10 cellular contexts compared by ENCODE assay signal in the genomic region with DNA sequence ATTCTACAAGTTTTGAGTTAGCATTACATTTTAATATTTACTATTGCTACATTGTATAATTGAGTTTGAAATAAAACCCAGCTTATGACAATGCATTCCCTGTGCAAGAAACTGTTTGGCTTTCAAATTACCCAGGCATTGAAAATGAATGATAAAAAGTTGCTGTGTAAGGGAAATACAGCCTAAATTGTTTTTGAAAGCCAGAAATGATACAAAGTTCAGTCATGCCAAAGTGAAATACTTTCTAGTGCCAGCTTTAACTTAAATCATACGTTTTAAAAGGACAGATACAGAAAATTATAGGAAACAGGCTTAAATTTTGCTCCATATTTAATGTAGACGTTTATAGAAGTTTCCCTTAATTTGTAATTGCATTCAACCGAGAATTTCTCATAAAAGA. TPM values are rescaled to one million over a fixed set of nuclear protein-coding genes. Genes with fewer than 3 reads are reported as not detected.
DNase-seq lines count a peak whose midpoint lies in the region; ATAC-seq and TF ChIP-seq lines count a peak whose summit lies in the region.
"Had no signal": no experiment of that assay in that cellular context is flagged by ENCODE, and none has a peak within 500 bp of the region (broad histone marks: within the 10 kb centered on the region; RNA-seq: fewer than 3 reads in every experiment).

No MANE protein-coding gene starts in this region.

- peaks cover 19% of the 10 kb centered on the region for H3F3A ChIP-seq in smooth muscle cell (ENCODE audit: low read depth)

- ATAC-seq in activated CD4-positive, alpha-beta T cell treated with anti-CD3 and anti-CD28 coated beads for 36 hours = no peak
- ATAC-seq in T-cell (replicated peaks in 1 of 4) = no peak
- ATAC-seq: esophagus mucosa had no signal

- H3K9ac ChIP-seq in smooth muscle cell (ENCODE audit: low read depth) = no peak overlapping the region

- H3K4me3 Mint-ChIP-seq in activated CD4-positive, alpha-beta T cell treated with anti-CD3 and anti-CD28 coated beads for 36 hours = peak overlapping the region; percentile 93
- peak overlapping the region; percentile 97 to 99 (median 97) for H3K4me3 Mint-ChIP-seq in T-cell

- POLR2A ChIA-PET in activated CD4-positive, alpha-beta T cell treated with anti-CD3 and anti-CD28 coated beads for 36 hours (lab: Charles Lee) = interaction anchor here (0.6 to 2.3 kb wide), 4 partner anchors 9 to 144 kb away, joined by 4 to 10 read pairs (median 6); a partner anchor contains a TSS
- POLR2A ChIA-PET in T-cell (lab: Charles Lee) = interaction anchor here in 1 of 2 donors (0.8 to 2.6 kb wide), 2 partner anchors 11 to 349 kb away, joined by 3 to 14 read pairs; a partner anchor contains a TSS

- no peaks in the 10 kb centered on the region for H3K27me3 Mint-ChIP-seq in activated CD4-positive, alpha-beta T cell treated with anti-CD3 and anti-CD28 coated beads for 36 hours
- no peaks in the 10 kb centered on the region for H3K27me3 Mint-ChIP-seq in T-cell
- H3K27me3 Mint-ChIP-seq: type B pancreatic cell had no signal

- H3K4me2 ChIP-seq in smooth muscle cell = peak overlapping the region; percentile 98

- WGBS in smooth muscle cell (ENCODE audit: low lambda C conversion rate) = 61% methylated on average over 3 of the region's 3 CpGs

- peaks cover 49% of the 10 kb centered on the region for H3K4me1 Mint-ChIP-seq in activated CD4-positive, alpha-beta T cell treated with anti-CD3 and anti-CD28 coated beads for 36 hours
- H3K4me1 Mint-ChIP-seq in T-cell = peaks cover 53 to 61% (median 55%) of the 10 kb centered on the region in 3 donors

- CTCF ChIA-PET in activated CD4-positive, alpha-beta T cell treated with anti-CD3 and anti-CD28 coated beads for 36 hours (lab: Charles Lee) = interaction anchor here (1.2 to 6.2 kb wide), 4 partner anchors 11 to 229 kb away, joined by 3 to 78 read pairs (median 6); a partner anchor contains a TSS
- CTCF ChIA-PET in T-cell (lab: Charles Lee) = interaction anchor here in 1 of 2 donors (0.5 to 2.9 kb wide), 6 partner anchors 9 to 240 kb away, joined by 3 to 26 read pairs (median 4); a partner anchor contains a TSS

- peak overlapping the region; percentile 75 for H3K27ac Mint-ChIP-seq in activated CD4-positive, alpha-beta T cell treated with anti-CD3 and anti-CD28 coated beads for 36 hours
- H3K27ac Mint-ChIP-seq in T-cell = peak overlapping the region; percentile 85 to 90

- no peak for DNase-seq in activated CD4-positive, alpha-beta T cell treated with anti-CD3 and anti-CD28 coated beads for 36 hours
- no peak for DNase-seq in activated CD4-positive, alpha-beta T cell treated with anti-CD3 and anti-CD28 coated beads for 4 hours
- DNase-seq in T-cell (no peak), fibroblast of gingiva (ENCODE audit: low read depth) (peak; percentile 17), smooth muscle cell (lab: John Stamatoyannopoulos, UW; ENCODE audit: unreplicated experiment) (no peak), hepatic stellate cell (ENCODE audit: low spot score) (no peak), GOT3 (lab: John Stamatoyannopoulos, UW) (no peak), NCI-H2227 treated with DMSO at 0.1 percent for 48 hours (lab: John Stamatoyannopoulos, UW) (no peak)

- no peaks in the 10 kb centered on the region for H3K27me3 ChIP-seq in smooth muscle cell (ENCODE audit: low read depth)

- peaks cover 50% of the 10 kb centered on the region for H4K20me1 ChIP-seq in smooth muscle cell (ENCODE audit: low read depth)

- H3K4me1 ChIP-seq in smooth muscle cell (ENCODE audit: low read depth) = peaks cover 34% of the 10 kb centered on the region

- TF ChIP-seq CTCF in smooth muscle cell (IDR thresholded peaks at IDR 0.05; ENCODE audit: borderline replicate concordance, insufficient read depth, poor library complexity, severe bottlenecking) = no peak

- H3K4me3 ChIP-seq in smooth muscle cell = peak overlapping the region; percentile 91

- intact Hi-C loops in activated CD4-positive, alpha-beta T cell treated with anti-CD3 and anti-CD28 coated beads for 36 hours (cut with DNase I, micrococcal nuclease) = loop anchor here (5.0 kb wide), 3 partner anchors 161 to 899 kb away; a partner anchor contains a TSS

- H3K27ac ChIP-seq in smooth muscle cell (ENCODE audit: low read depth) = no peak overlapping the region

- peaks cover 56% of the 10 kb centered on the region for H3K36me3 Mint-ChIP-seq in activated CD4-positive, alpha-beta T cell treated with anti-CD3 and anti-CD28 coated beads for 36 hours (ENCODE audit: low read depth)
- peaks cover 23% of the 10 kb centered on the region for H3K36me3 Mint-ChIP-seq in T-cell

- H3K9me3 Mint-ChIP-seq in activated CD4-positive, alpha-beta T cell treated with anti-CD3 and anti-CD28 coated beads for 36 hours (ENCODE audit: low read depth) = no peaks in the 10 kb centered on the region
- no peaks in the 10 kb centered on the region for H3K9me3 Mint-ChIP-seq in T-cell
- H3K9me3 Mint-ChIP-seq: type B pancreatic cell had no signal

- H3K36me3 ChIP-seq in smooth muscle cell (ENCODE audit: low read depth) = peaks cover 5% of the 10 kb centered on the region

- H3K9me3 ChIP-seq in smooth muscle cell (replicated peaks; ENCODE audit: low read depth) = no peaks in the 10 kb centered on the region

- H3K79me2 ChIP-seq in smooth muscle cell (ENCODE audit: low read depth) = peaks cover 62% of the 10 kb centered on the region

- no peak overlapping the region for H2AFZ ChIP-seq in smooth muscle cell (ENCODE audit: low read depth)

RNA-seq across cellular contexts. Expression of a gene that starts 2.8 kb away (rescaled TPM):
- total RNA-seq in activated CD4-positive, alpha-beta T cell treated with anti-CD3 and anti-CD28 coated beads for 36 hours = 10 to 100 TPM; 23.8 to 32.2 TPM
- 10 to 100 TPM; 21.7 to 54.1 (median 41.6) TPM for total RNA-seq in T-cell
- 48.9 and 50.9 TPM in 2 replicates for total RNA-seq in smooth muscle cell
- polyA plus RNA-seq in smooth muscle cell = 35.6 and 41.0 TPM in 2 replicates

RNA-seq across cellular contexts. Expression of a gene that starts 3.0 kb away (rescaled TPM):
- 100 to 1,000 TPM; 272 to 309 TPM for total RNA-seq in activated CD4-positive, alpha-beta T cell treated with anti-CD3 and anti-CD28 coated beads for 36 hours
- total RNA-seq in T-cell (100 to 1,000 TPM; 211 to 322 (median 291) TPM), smooth muscle cell (197 and 228 TPM in 2 replicates)
- 279 and 292 TPM in 2 replicates for polyA plus RNA-seq in smooth muscle cell

RNA-seq across cellular contexts. Expression of a gene that starts 11.7 kb away (rescaled TPM):
- total RNA-seq in activated CD4-positive, alpha-beta T cell treated with anti-CD3 and anti-CD28 coated beads for 36 hours = 1 to 10 TPM; 7.8 to 9.2 TPM
- total RNA-seq in T-cell (10 to 100 TPM in 3 of 5 donors, 1 to 10 TPM in 2; 8.2 to 26.7 (median 10.0) TPM), smooth muscle cell (12.0 and 14.0 TPM in 2 replicates)
- polyA plus RNA-seq in smooth muscle cell = 10.4 and 11.3 TPM in 2 replicates

RNA-seq across cellular contexts. Expression of a gene that starts 24.6 kb away (rescaled TPM):
- 10 to 100 TPM; 37.3 to 47.9 TPM for total RNA-seq in activated CD4-positive, alpha-beta T cell treated with anti-CD3 and anti-CD28 coated beads for 36 hours
- 10 to 100 TPM in 3 of 5 donors, 1 to 10 TPM in 2; 7.6 to 15.7 (median 11.4) TPM for total RNA-seq in T-cell
- total RNA-seq in smooth muscle cell = 12.9 and 18.7 TPM in 2 replicates
- 14.7 and 15.7 TPM in 2 replicates for polyA plus RNA-seq in smooth muscle cell

RNA-seq across cellular contexts. Expression of a gene that starts 37.2 kb away (rescaled TPM):
- total RNA-seq in activated CD4-positive, alpha-beta T cell treated with anti-CD3 and anti-CD28 coated beads for 36 hours = 1,000 to 10,000 TPM in 1 of 2 experiments, 100 to 1,000 TPM in 1; 481 to 1,987 TPM
- total RNA-seq in T-cell (1,000 to 10,000 TPM; 3,720 to 4,554 (median 3,981) TPM), smooth muscle cell (6,053 and 7,688 TPM in 2 replicates)
- 1,151 and 1,263 TPM in 2 replicates for polyA plus RNA-seq in smooth muscle cell
